In the genomic region with DNA sequence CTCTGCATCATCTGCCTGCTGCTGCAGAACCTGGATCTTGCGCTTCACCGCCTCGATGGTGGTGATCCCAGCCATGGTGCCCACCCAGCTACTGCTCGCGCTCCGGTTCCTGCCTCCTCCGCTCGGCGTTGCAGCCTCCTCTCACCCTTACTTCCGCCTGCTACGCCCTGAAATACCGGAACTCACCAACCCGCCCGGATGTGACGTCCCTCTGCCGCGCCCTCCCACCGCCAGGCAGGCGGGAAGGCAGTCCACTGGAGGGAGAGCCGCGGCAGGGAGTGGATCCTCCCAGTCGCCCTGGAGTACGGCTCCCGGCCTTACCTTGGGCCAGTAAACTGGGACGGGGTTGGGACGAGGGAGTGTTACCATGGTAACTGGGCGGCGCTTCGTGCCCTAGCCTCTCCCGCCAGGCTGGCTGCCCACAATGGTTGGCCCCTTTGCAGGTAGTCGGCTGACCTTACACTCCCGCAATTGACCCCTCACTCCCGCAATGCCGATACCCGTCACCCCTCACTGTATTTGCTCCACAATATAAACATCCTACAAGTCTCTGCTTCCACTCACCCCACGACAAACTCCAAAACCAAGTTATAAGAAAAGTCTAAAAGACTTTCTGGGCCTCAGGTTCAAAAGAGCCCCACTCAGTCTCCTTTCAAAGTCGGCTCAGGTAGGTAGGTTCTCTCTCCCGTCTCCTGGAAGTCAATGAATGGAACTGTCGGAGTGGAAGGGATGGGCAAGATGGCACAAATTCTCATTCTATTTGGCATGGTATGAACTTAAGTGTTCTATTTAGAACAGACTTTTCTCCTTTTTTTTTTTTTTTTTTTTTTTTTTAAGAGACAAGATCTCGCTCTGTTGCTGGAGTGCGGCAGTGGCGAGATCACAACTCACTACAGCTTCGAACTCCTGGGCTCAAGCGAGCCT, we compare ENCODE assay signal across 1 cellular context.
TF ChIP-seq lines count a peak whose summit lies in the region.

No MANE protein-coding gene starts in this region.

TF ChIP-seq in GM23338, 12 proteins besides CTCF, POLR2A, EP300 and RAD21:
- TF ChIP-seq EZH2 (IDR thresholded peaks at IDR 0.05; ENCODE audit: low read depth, unreplicated experiment) (no peak), NANOG (IDR thresholded peaks at IDR 0.05; ENCODE audit: borderline replicate concordance) (no peak), CREB1 (CRISPR knock-in tag; IDR thresholded peaks at IDR 0.05; ENCODE audit: low read depth) (peak; percentile 96), EZH2phosphoT487 (IDR thresholded peaks at IDR 0.05; ENCODE audit: unreplicated experiment) (no peak), STAT1 (IDR thresholded peaks at IDR 0.05; ENCODE audit: unreplicated experiment) (no peak), POLR2AphosphoS5 (IDR thresholded peaks at IDR 0.05; ENCODE audit: low read depth) (peak; percentile 91), ZNF331 (CRISPR knock-in tag; IDR thresholded peaks at IDR 0.05; ENCODE audit: low read depth) (no peak), ZNF114 (CRISPR knock-in tag; IDR thresholded peaks at IDR 0.05) (no peak), JUNB (IDR thresholded peaks at IDR 0.05; ENCODE audit: unreplicated experiment) (no peak)
- TF ChIP-seq, protein P1, sequence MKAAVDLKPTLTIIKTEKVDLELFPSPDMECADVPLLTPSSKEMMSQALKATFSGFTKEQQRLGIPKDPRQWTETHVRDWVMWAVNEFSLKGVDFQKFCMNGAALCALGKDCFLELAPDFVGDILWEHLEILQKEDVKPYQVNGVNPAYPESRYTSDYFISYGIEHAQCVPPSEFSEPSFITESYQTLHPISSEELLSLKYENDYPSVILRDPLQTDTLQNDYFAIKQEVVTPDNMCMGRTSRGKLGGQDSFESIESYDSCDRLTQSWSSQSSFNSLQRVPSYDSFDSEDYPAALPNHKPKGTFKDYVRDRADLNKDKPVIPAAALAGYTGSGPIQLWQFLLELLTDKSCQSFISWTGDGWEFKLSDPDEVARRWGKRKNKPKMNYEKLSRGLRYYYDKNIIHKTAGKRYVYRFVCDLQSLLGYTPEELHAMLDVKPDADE (IDR thresholded peaks at IDR 0.05): peak; percentile 77
- TF ChIP-seq, protein P2, sequence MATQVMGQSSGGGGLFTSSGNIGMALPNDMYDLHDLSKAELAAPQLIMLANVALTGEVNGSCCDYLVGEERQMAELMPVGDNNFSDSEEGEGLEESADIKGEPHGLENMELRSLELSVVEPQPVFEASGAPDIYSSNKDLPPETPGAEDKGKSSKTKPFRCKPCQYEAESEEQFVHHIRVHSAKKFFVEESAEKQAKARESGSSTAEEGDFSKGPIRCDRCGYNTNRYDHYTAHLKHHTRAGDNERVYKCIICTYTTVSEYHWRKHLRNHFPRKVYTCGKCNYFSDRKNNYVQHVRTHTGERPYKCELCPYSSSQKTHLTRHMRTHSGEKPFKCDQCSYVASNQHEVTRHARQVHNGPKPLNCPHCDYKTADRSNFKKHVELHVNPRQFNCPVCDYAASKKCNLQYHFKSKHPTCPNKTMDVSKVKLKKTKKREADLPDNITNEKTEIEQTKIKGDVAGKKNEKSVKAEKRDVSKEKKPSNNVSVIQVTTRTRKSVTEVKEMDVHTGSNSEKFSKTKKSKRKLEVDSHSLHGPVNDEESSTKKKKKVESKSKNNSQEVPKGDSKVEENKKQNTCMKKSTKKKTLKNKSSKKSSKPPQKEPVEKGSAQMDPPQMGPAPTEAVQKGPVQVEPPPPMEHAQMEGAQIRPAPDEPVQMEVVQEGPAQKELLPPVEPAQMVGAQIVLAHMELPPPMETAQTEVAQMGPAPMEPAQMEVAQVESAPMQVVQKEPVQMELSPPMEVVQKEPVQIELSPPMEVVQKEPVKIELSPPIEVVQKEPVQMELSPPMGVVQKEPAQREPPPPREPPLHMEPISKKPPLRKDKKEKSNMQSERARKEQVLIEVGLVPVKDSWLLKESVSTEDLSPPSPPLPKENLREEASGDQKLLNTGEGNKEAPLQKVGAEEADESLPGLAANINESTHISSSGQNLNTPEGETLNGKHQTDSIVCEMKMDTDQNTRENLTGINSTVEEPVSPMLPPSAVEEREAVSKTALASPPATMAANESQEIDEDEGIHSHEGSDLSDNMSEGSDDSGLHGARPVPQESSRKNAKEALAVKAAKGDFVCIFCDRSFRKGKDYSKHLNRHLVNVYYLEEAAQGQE (IDR thresholded peaks at IDR 0.05; ENCODE audit: unreplicated experiment): no peak
- TF ChIP-seq, protein P3, sequence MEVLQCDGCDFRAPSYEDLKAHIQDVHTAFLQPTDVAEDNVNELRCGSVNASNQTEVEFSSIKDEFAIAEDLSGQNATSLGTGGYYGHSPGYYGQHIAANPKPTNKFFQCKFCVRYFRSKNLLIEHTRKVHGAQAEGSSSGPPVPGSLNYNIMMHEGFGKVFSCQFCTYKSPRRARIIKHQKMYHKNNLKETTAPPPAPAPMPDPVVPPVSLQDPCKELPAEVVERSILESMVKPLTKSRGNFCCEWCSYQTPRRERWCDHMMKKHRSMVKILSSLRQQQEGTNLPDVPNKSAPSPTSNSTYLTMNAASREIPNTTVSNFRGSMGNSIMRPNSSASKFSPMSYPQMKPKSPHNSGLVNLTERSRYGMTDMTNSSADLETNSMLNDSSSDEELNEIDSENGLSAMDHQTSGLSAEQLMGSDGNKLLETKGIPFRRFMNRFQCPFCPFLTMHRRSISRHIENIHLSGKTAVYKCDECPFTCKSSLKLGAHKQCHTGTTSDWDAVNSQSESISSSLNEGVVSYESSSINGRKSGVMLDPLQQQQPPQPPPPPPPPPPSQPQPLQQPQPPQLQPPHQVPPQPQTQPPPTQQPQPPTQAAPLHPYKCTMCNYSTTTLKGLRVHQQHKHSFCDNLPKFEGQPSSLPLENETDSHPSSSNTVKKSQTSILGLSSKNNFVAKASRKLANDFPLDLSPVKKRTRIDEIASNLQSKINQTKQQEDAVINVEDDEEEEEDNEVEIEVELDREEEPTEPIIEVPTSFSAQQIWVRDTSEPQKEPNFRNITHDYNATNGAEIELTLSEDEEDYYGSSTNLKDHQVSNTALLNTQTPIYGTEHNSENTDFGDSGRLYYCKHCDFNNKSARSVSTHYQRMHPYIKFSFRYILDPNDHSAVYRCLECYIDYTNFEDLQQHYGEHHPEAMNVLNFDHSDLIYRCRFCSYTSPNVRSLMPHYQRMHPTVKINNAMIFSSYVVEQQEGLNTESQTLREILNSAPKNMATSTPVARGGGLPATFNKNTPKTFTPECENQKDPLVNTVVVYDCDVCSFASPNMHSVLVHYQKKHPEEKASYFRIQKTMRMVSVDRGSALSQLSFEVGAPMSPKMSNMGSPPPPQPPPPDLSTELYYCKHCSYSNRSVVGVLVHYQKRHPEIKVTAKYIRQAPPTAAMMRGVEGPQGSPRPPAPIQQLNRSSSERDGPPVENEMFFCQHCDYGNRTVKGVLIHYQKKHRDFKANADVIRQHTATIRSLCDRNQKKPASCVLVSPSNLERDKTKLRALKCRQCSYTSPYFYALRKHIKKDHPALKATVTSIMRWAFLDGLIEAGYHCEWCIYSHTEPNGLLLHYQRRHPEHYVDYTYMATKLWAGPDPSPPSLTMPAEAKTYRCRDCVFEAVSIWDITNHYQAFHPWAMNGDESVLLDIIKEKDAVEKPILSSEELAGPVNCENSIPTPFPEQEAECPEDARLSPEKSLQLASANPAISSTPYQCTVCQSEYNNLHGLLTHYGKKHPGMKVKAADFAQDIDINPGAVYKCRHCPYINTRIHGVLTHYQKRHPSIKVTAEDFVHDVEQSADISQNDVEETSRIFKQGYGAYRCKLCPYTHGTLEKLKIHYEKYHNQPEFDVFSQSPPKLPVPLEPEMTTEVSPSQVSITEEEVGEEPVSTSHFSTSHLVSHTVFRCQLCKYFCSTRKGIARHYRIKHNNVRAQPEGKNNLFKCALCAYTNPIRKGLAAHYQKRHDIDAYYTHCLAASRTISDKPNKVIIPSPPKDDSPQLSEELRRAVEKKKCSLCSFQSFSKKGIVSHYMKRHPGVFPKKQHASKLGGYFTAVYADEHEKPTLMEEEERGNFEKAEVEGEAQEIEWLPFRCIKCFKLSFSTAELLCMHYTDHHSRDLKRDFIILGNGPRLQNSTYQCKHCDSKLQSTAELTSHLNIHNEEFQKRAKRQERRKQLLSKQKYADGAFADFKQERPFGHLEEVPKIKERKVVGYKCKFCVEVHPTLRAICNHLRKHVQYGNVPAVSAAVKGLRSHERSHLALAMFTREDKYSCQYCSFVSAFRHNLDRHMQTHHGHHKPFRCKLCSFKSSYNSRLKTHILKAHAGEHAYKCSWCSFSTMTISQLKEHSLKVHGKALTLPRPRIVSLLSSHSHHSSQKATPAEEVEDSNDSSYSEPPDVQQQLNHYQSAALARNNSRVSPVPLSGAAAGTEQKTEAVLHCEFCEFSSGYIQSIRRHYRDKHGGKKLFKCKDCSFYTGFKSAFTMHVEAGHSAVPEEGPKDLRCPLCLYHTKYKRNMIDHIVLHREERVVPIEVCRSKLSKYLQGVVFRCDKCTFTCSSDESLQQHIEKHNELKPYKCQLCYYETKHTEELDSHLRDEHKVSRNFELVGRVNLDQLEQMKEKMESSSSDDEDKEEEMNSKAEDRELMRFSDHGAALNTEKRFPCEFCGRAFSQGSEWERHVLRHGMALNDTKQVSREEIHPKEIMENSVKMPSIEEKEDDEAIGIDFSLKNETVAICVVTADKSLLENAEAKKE (CRISPR knock-in tag; IDR thresholded peaks at IDR 0.05): no peak
